Comparison of ENCODE assay signal across 10 cellular contexts in the genomic region with DNA sequence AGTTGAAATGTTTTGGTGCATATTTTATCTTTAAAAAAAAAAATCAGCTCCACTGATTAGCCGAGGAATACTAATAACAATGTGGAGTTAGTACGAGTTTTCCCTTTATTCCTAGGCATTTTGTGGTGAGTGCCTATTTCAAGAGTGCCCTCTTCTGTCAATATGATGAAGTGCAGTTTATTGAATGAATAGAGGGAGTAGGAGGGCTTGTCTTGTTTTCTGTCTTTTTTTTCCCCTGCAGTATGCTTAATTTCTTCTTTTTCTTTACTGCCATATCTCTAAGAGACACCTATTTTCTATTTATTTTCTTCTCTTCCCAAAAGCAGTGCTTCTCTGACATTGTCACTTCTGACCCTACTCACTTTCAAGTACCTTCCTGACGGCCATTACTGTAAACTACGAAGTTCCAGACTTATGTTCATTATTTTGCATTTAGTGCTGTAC.
DNase-seq lines count a peak whose midpoint lies in the region; ATAC-seq and TF ChIP-seq lines count a peak whose summit lies in the region.
"Had no signal": no experiment of that assay in that cellular context is flagged by ENCODE, and none has a peak within 500 bp of the region (broad histone marks: within the 10 kb centered on the region; RNA-seq: fewer than 3 reads in every experiment).

No MANE protein-coding gene starts in this region.

- POLR2A ChIA-PET in T-cell (lab: Charles Lee): no interaction called here

- no peak for ATAC-seq in T-cell (replicated peaks in 1 of 4)
- no peak for ATAC-seq in GM18519 (IDR thresholded peaks at IDR 0.05; ENCODE audit: low FRiP score, unreplicated experiment)
- ATAC-seq: body of pancreas had no signal

- H3K9me3 Mint-ChIP-seq in osteocyte (ENCODE audit: unreplicated experiment) (peaks cover 19% of the 10 kb centered on the region), T-cell (peaks cover 13 to 22% (median 20%) of the 10 kb centered on the region in 3 donors)

- in situ Hi-C loops in astrocyte of the spinal cord (cut with HindIII; ENCODE audit: low sequenced_read_pairs): no loop called here

- DNase-seq in NCI-H2029 treated with DMSO at 0.1 percent for 48 hours (lab: John Stamatoyannopoulos, UW) (peak; percentile 44), NCI-H2029 (lab: John Stamatoyannopoulos, UW) (no peak), NCI-H146 treated with DMSO at 0.1 percent for 48 hours (lab: John Stamatoyannopoulos, UW; ENCODE audit: unreplicated experiment) (peak; percentile 1), astrocyte of the spinal cord (ENCODE audit: low read depth, low spot score) (peak; percentile 38), osteocyte (ENCODE audit: extremely low spot score, unreplicated experiment) (no peak), KG1 (lab: John Stamatoyannopoulos, UW) (no peak), T-cell (no peak)
- DNase-seq: body of pancreas; CD4-positive, alpha-beta memory T cell had no signal

- CTCF ChIA-PET in T-cell (lab: Charles Lee): no interaction called here

- H3K4me1 Mint-ChIP-seq in osteocyte (ENCODE audit: unreplicated experiment): peaks cover 7% of the 10 kb centered on the region
- H3K4me1 Mint-ChIP-seq in T-cell: no peaks in the 10 kb centered on the region
- H3K4me1 Mint-ChIP-seq: CD4-positive, alpha-beta memory T cell had no signal

- no peak overlapping the region for H3K27ac Mint-ChIP-seq in osteocyte (ENCODE audit: unreplicated experiment)
- H3K27ac Mint-ChIP-seq in T-cell: no peak overlapping the region
- H3K27ac Mint-ChIP-seq: CD4-positive, alpha-beta memory T cell had no signal

- H3K4me3 Mint-ChIP-seq in osteocyte (ENCODE audit: unreplicated experiment) (no peak overlapping the region), T-cell (no peak overlapping the region)
- H3K4me3 Mint-ChIP-seq: CD4-positive, alpha-beta memory T cell had no signal

- H3K4me3 ChIP-seq in astrocyte of the spinal cord (ENCODE audit: low read depth, low read length): no peak overlapping the region
- H3K4me3 ChIP-seq: body of pancreas had no signal

- H3K36me3 Mint-ChIP-seq in osteocyte (ENCODE audit: unreplicated experiment): peaks cover 7% of the 10 kb centered on the region
- no peaks in the 10 kb centered on the region for H3K36me3 Mint-ChIP-seq in T-cell

- peak; percentile 41 for TF ChIP-seq CTCF in astrocyte of the spinal cord (IDR thresholded peaks at IDR 0.05; ENCODE audit: low read depth, low read length)
- TF ChIP-seq CTCF in osteocyte (IDR thresholded peaks at IDR 0.05): peak; percentile 24

- peaks cover 34% of the 10 kb centered on the region for H3K27me3 Mint-ChIP-seq in osteocyte (ENCODE audit: unreplicated experiment)
- peaks cover 24 to 26% of the 10 kb centered on the region in 2 donors for H3K27me3 Mint-ChIP-seq in T-cell

Comparison
In these comparisons a context has a peak if more than half of its experiments do, and no peak if none do; other contexts are left out.
1. DNase-seq: peak in NCI-H2029 treated with DMSO at 0.1 percent for 48 hours (single experiment), NCI-H146 treated with DMSO at 0.1 percent for 48 hours (single experiment) and astrocyte of the spinal cord (single experiment); none in NCI-H2029 (single experiment), osteocyte (single experiment), KG1 (single experiment) and T-cell (0 of 34).